ENCODE assay signal across 16 cellular contexts in the genomic region with DNA sequence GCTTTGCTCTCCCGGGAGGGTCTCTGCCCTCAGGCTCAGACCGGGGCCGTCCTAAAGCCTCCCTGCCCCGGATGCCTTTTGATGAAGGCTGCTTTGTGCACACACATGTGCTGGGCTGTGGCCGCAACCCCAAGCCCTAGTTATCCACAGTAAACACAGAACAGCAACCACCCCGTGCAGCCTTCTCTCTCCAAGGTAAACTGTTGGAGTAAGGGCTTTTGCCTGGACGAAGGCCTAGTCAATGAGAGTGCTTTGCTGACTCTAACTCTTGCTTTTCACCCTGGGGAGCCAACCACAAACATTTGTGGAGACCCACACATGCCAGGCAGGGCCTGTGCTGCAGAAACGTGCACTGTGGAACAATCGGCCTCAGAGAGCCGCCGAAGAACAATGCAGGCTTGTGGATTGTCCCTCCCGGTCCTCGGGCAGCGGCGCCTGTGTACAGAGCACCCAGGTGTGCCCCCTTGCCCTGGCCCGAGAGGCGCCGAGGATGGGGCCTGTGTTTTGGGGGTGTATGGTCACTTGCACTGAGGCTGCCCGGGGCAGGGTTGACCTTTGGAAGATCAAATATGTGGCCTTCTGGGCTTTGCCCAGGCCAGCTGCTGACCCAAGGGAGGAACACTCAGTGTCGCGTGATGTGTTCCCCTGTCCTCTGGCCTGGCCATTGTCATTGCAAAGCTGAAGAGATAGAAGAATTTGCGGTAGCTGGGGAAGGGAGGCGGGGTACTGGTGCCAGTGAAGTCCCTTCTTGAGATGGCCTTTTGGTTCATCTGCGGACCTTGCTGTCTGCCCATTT. TPM values are rescaled to one million over a fixed set of nuclear protein-coding genes. Genes with fewer than 3 reads are reported as not detected.
DNase-seq lines count a peak whose midpoint lies in the region; ATAC-seq, FAIRE-seq and TF ChIP-seq lines count a peak whose summit lies in the region.
"Had no signal": no experiment of that assay in that cellular context is flagged by ENCODE, and none has a peak within 500 bp of the region (broad histone marks: within the 10 kb centered on the region; RNA-seq: fewer than 3 reads in every experiment).

No MANE protein-coding gene starts in this region.

- H3K4me2 ChIP-seq in astrocyte (ENCODE audit: low read length) = peak overlapping the region; percentile 7
- peak overlapping the region; percentile 46 for H3K4me2 ChIP-seq in neural progenitor cell

- H3K36me3 ChIP-seq in astrocyte (ENCODE audit: insufficient read depth, low read length) (no peaks in the 10 kb centered on the region), neural progenitor cell (no peaks in the 10 kb centered on the region)

- H3K27ac Mint-ChIP-seq in astrocyte (ENCODE audit: unreplicated experiment) (peak overlapping the region; percentile 34), neural progenitor cell (no peak overlapping the region)
- H3K27ac Mint-ChIP-seq in activated naive CD4-positive, alpha-beta T cell treated with anti-CD3 and anti-CD28 coated beads, Interleukin-2, amount 50 U/mL, for 72 hours = no peak overlapping the region
- H3K27ac Mint-ChIP-seq: stimulated activated naive CD8-positive, alpha-beta T cell treated with anti-CD3 and anti-CD28 coated beads, Interleukin-15, amount 100 ng/mL, for 72 hours had no signal

- peaks cover 4% of the 10 kb centered on the region for H3K9me3 Mint-ChIP-seq in astrocyte (ENCODE audit: unreplicated experiment)
- peaks cover 14% of the 10 kb centered on the region for H3K9me3 Mint-ChIP-seq in neural progenitor cell
- peaks cover 0 to 4% of the 10 kb centered on the region in 2 donors for H3K9me3 Mint-ChIP-seq in activated naive CD4-positive, alpha-beta T cell treated with anti-CD3 and anti-CD28 coated beads, Interleukin-2, amount 50 U/mL, for 72 hours

- H3K9me3 ChIP-seq in astrocyte (ENCODE audit: insufficient read depth, low read depth, low read length) (no peaks in the 10 kb centered on the region), neural progenitor cell (ENCODE audit: low read depth) (no peaks in the 10 kb centered on the region)

- peaks cover 83% of the 10 kb centered on the region for H3K79me2 ChIP-seq in astrocyte (ENCODE audit: insufficient read depth, low read length)
- peaks cover 5% of the 10 kb centered on the region for H3K79me2 ChIP-seq in neural progenitor cell (ENCODE audit: low read depth)

- DNase-seq in astrocyte (ENCODE audit: low read depth) (peak; percentile 44), globus pallidus (ENCODE audit: low spot score) (peak; percentile 91), neural progenitor cell (ENCODE audit: low spot score) (no peak), superior temporal gyrus (ENCODE audit: extremely low spot score) (peak; percentile 90), H4 (ENCODE audit: low spot score) (no peak), GM19238 (ENCODE audit: insufficient read length, low spot score) (no peak)
- DNase-seq in activated naive CD4-positive, alpha-beta T cell treated with anti-CD3 and anti-CD28 coated beads, Interleukin-2, amount 50 U/mL, for 72 hours (ENCODE audit: low spot score in 2 of 2) = no peak
- DNase-seq: EL; Karpas-422; left cardiac atrium; NCI-H1105 treated with DMSO at 0.1 percent for 48 hours; NCI-H2171; stimulated activated naive CD8-positive, alpha-beta T cell treated with anti-CD3 and anti-CD28 coated beads, Interleukin-15, amount 100 ng/mL, for 72 hours had no signal

- H3K27me3 Mint-ChIP-seq in astrocyte (ENCODE audit: low read depth, unreplicated experiment) = no peaks in the 10 kb centered on the region
- peaks cover 2% of the 10 kb centered on the region for H3K27me3 Mint-ChIP-seq in neural progenitor cell (ENCODE audit: insufficient read depth, low read depth)
- H3K27me3 Mint-ChIP-seq: stimulated activated naive CD8-positive, alpha-beta T cell treated with anti-CD3 and anti-CD28 coated beads, Interleukin-15, amount 100 ng/mL, for 72 hours had no signal

- H3K27me3 ChIP-seq in astrocyte (ENCODE audit: insufficient read depth, low read length) = no peaks in the 10 kb centered on the region
- H3K27me3 ChIP-seq in neural progenitor cell = no peaks in the 10 kb centered on the region
- H3K27me3 ChIP-seq: heart left ventricle had no signal

- H2AFZ ChIP-seq in astrocyte (ENCODE audit: low read depth, low read length) (no peak overlapping the region), neural progenitor cell (replicated peaks) (no peak overlapping the region)
- H2AFZ ChIP-seq: GM23248 had no signal

- H3K4me3 ChIP-seq in astrocyte (ENCODE audit: insufficient read depth, low read depth, low read length) = no peak overlapping the region
- H3K4me3 ChIP-seq in neural progenitor cell = no peak overlapping the region
- H3K4me3 ChIP-seq: GM23248, heart left ventricle had no signal

- H3K4me1 Mint-ChIP-seq in astrocyte (ENCODE audit: low read depth, unreplicated experiment) = peaks cover 19% of the 10 kb centered on the region
- H3K4me1 Mint-ChIP-seq in neural progenitor cell = peaks cover 33% of the 10 kb centered on the region
- H3K4me1 Mint-ChIP-seq: stimulated activated naive CD8-positive, alpha-beta T cell treated with anti-CD3 and anti-CD28 coated beads, Interleukin-15, amount 100 ng/mL, for 72 hours had no signal

- H4K20me1 ChIP-seq in astrocyte (ENCODE audit: insufficient read depth, low read length) (peaks cover 98% of the 10 kb centered on the region), neural progenitor cell (ENCODE audit: low read depth) (peaks cover 8% of the 10 kb centered on the region)

- TF ChIP-seq CTCF in astrocyte (IDR thresholded peaks at IDR 0.05; ENCODE audit: insufficient read depth, low read depth, low read length) (no peak), neural progenitor cell (IDR thresholded peaks at IDR 0.05) (no peak)

- no peak overlapping the region for H3K27ac ChIP-seq in astrocyte (ENCODE audit: low read depth, low read length)
- no peak overlapping the region for H3K27ac ChIP-seq in neural progenitor cell
- H3K27ac ChIP-seq: GM23248, heart left ventricle had no signal

- no peaks in the 10 kb centered on the region for H3F3A ChIP-seq in neural progenitor cell (ENCODE audit: low read depth)

- H3K9ac ChIP-seq in astrocyte (ENCODE audit: low read length) (peak overlapping the region; percentile 8), neural progenitor cell (no peak overlapping the region)
- H3K9ac ChIP-seq: GM23248 had no signal

- no peak for FAIRE-seq in astrocyte (lab: Jason Lieb, UNC)

- H3K4me3 Mint-ChIP-seq in astrocyte (ENCODE audit: unreplicated experiment) (no peak overlapping the region), neural progenitor cell (no peak overlapping the region)
- H3K4me3 Mint-ChIP-seq: stimulated activated naive CD8-positive, alpha-beta T cell treated with anti-CD3 and anti-CD28 coated beads, Interleukin-15, amount 100 ng/mL, for 72 hours had no signal

- H3K4me1 ChIP-seq in astrocyte (ENCODE audit: insufficient read depth, low read length) (peaks cover 17% of the 10 kb centered on the region), neural progenitor cell (peaks cover 35% of the 10 kb centered on the region)

- ATAC-seq in HG03097 (IDR thresholded peaks at IDR 0.05; ENCODE audit: low FRiP score, unreplicated experiment) = no peak
- ATAC-seq in activated naive CD4-positive, alpha-beta T cell treated with anti-CD3 and anti-CD28 coated beads, Interleukin-2, amount 50 U/mL, for 72 hours = no peak
- ATAC-seq: left cardiac atrium; stimulated activated naive CD8-positive, alpha-beta T cell treated with anti-CD3 and anti-CD28 coated beads, Interleukin-15, amount 100 ng/mL, for 72 hours had no signal

- H3K36me3 Mint-ChIP-seq in astrocyte (ENCODE audit: low read depth, unreplicated experiment) = peaks cover 44% of the 10 kb centered on the region
- H3K36me3 Mint-ChIP-seq in neural progenitor cell = peaks cover 8% of the 10 kb centered on the region
- H3K36me3 Mint-ChIP-seq in activated naive CD4-positive, alpha-beta T cell treated with anti-CD3 and anti-CD28 coated beads, Interleukin-2, amount 50 U/mL, for 72 hours = no peaks in the 10 kb centered on the region

RNA-seq across cellular contexts. Expression of gene CTIF, which starts 37.0 kb away (rescaled TPM):
- 93.6 and 101 TPM in 2 replicates for total RNA-seq in astrocyte
- 14.7 and 17.6 TPM in 2 replicates for total RNA-seq in neural progenitor cell (ENCODE audit: low replicate concordance)
- total RNA-seq in H4 (2014; rRNA removed; shearing (Covaris generic)) = 4.7 and 5.0 TPM in 2 replicates
- 1 to 10 TPM; 2.4 to 7.9 TPM for total RNA-seq in activated naive CD4-positive, alpha-beta T cell treated with anti-CD3 and anti-CD28 coated beads, Interleukin-2, amount 50 U/mL, for 72 hours

Comparison
In these comparisons a context has a peak if more than half of its experiments do, and no peak if none do; other contexts are left out.
1. DNase-seq: peak in astrocyte (single experiment), globus pallidus (single experiment) and superior temporal gyrus (single experiment); none in neural progenitor cell (single experiment), H4 (single experiment), activated naive CD4-positive, alpha-beta T cell treated with anti-CD3 and anti-CD28 coated beads, Interleukin-2, amount 50 U/mL, for 72 hours (0 of 2) and GM19238 (single experiment).